ENCODE assay signal across 16 cellular contexts in the genomic region with DNA sequence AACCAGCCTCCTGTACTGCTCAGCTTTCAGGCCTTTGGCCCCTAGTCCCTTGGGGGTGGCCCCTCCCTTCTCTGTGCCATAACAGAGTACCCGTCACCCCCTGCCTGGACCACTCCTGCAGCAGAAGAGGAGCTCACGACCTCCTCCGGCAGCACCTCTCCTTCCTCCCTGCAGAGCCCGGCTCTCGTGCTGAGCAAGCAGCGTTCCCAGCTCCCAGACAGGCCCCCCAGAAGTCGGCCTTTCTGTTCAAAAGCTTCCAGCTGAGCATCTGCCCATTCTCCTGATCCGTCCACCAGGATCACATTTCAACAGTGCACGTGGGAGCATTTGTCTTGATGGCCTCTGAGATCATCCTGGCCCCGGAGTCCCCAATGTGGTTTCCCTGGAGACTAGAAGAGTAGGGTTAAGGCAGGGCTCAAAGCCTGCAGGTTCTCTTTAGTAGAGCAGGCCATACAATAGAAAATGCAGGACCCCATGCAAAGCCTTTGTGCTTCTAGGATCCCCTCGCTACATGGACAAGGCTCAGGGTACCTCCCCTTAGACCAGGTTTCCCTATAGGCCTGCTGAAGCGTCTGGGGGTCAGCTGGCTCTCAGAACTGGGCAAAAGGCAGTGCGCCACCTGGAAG. TPM values are rescaled to one million over a fixed set of nuclear protein-coding genes. Genes with fewer than 3 reads are reported as not detected.
DNase-seq lines count a peak whose midpoint lies in the region; ATAC-seq, FAIRE-seq and TF ChIP-seq lines count a peak whose summit lies in the region.
"Had no signal": no experiment of that assay in that cellular context is flagged by ENCODE, and none has a peak within 500 bp of the region (broad histone marks: within the 10 kb centered on the region; RNA-seq: fewer than 3 reads in every experiment).

No MANE protein-coding gene starts in this region.

- H3K4me3 ChIP-seq in cardiac muscle cell (no peak overlapping the region), right cardiac atrium (ENCODE audit: low read length) (no peak overlapping the region), HEK293 (ENCODE audit: low read depth, low read length) (no peak overlapping the region), kidney (ENCODE audit: low read length in 2 of 2) (no peak overlapping the region), upper lobe of right lung (no peak overlapping the region)

- CTCF ChIA-PET in HEK293 (lab: Yijun Ruan, JAX), result interaction anchor here (0.6 to 1.8 kb wide), 2 partner anchors 14 to 47 kb away, joined by 3 to 6 read pairs; no protein-coding TSS in a partner anchor
- CTCF ChIA-PET in activated CD8-positive, alpha-beta T cell treated with anti-CD3 and anti-CD28 coated beads, Interleukin-2, amount 10 ng/mL, durations not matched to agents 7 days and 5 days (lab: Charles Lee), result interaction anchor here (0.9 to 1.1 kb wide), 2 partner anchors 26 to 37 kb away, joined by 3 read pairs; no protein-coding TSS in a partner anchor

- H3K9me3 Mint-ChIP-seq in activated CD8-positive, alpha-beta T cell treated with anti-CD3 and anti-CD28 coated beads, Interleukin-2, amount 10 ng/mL, durations not matched to agents 7 days and 5 days (ENCODE audit: insufficient read depth), result no peaks in the 10 kb centered on the region
- H3K9me3 Mint-ChIP-seq: CD4-positive, alpha-beta memory T cell had no signal

- no peak for FAIRE-seq in kidney (lab: Jason Lieb, UNC)
- FAIRE-seq: D721Med had no signal

- no peak overlapping the region for H3K4me3 Mint-ChIP-seq in activated CD8-positive, alpha-beta T cell treated with anti-CD3 and anti-CD28 coated beads, Interleukin-2, amount 10 ng/mL, durations not matched to agents 7 days and 5 days
- H3K4me3 Mint-ChIP-seq: CD4-positive, alpha-beta memory T cell had no signal

- H3K36me3 Mint-ChIP-seq in activated CD8-positive, alpha-beta T cell treated with anti-CD3 and anti-CD28 coated beads, Interleukin-2, amount 10 ng/mL, durations not matched to agents 7 days and 5 days (ENCODE audit: low read depth), result peaks cover 52% of the 10 kb centered on the region

- DNase-seq in cardiac muscle cell (ENCODE audit: low read depth in 1 of 2, low spot score in 1 of 2) (no peak), right cardiac atrium (no peak), kidney (peak; percentile 56), upper lobe of right lung (peak; percentile 51), HUDEP-2 (lab: John Stamatoyannopoulos, UW; ENCODE audit: unreplicated experiment in 76 of 76) (no peak)
- no peak for DNase-seq in activated CD8-positive, alpha-beta T cell treated with anti-CD3 and anti-CD28 coated beads, Interleukin-2, amount 10 ng/mL, durations not matched to agents 7 days and 5 days
- DNase-seq: CD4-positive, alpha-beta memory T cell; DMS79 treated with DMSO at 0.1 percent for 48 hours; NCI-H1694; SHP77; SK-N-SH had no signal

- H3K36me3 ChIP-seq in cardiac muscle cell (peaks cover 10% of the 10 kb centered on the region), HEK293 (ENCODE audit: control insufficient read depth in 2 of 2, insufficient read depth in 1 of 2, low read length in 2 of 2) (peaks cover 0 to 23% of the 10 kb centered on the region in 2 experiments; a peak in 2 of 3 replicates), kidney (ENCODE audit: control insufficient read depth in 1 of 2, insufficient read depth in 2 of 2, low read length in 2 of 2) (peaks cover 5 to 20% of the 10 kb centered on the region in 2 donors), upper lobe of right lung (peaks cover 8% of the 10 kb centered on the region)

- no peak overlapping the region for H3K9ac ChIP-seq in kidney (ENCODE audit: low read length in 2 of 2)
- H3K9ac ChIP-seq: KMS-11, SK-N-SH had no signal

- no peaks in the 10 kb centered on the region for H3K27me3 Mint-ChIP-seq in activated CD8-positive, alpha-beta T cell treated with anti-CD3 and anti-CD28 coated beads, Interleukin-2, amount 10 ng/mL, durations not matched to agents 7 days and 5 days (ENCODE audit: low read depth)
- H3K27me3 Mint-ChIP-seq: CD4-positive, alpha-beta memory T cell had no signal

- H3K27ac ChIP-seq in cardiac muscle cell (peak overlapping the region; percentile 2), right cardiac atrium (ENCODE audit: low read length) (no peak overlapping the region), HEK293 (ENCODE audit: extremely low read depth, low read depth, low read length) (no peak overlapping the region), kidney (ENCODE audit: low read depth in 2 of 2, low read length in 2 of 2) (no peak overlapping the region), upper lobe of right lung (no peak overlapping the region)
- H3K27ac ChIP-seq: KMS-11 had no signal

- no peaks in the 10 kb centered on the region for H3K4me1 ChIP-seq in cardiac muscle cell (ENCODE audit: low read depth)
- H3K4me1 ChIP-seq in right cardiac atrium (ENCODE audit: control insufficient read depth, insufficient read depth, low read length), result peaks cover 5% of the 10 kb centered on the region
- H3K4me1 ChIP-seq in HEK293 (ENCODE audit: control insufficient read depth, insufficient read depth, low read length), result no peaks in the 10 kb centered on the region
- H3K4me1 ChIP-seq in kidney (ENCODE audit: control insufficient read depth in 1 of 2, insufficient read depth in 1 of 2, low read depth in 1 of 2, low read length in 2 of 2), result no peaks in the 10 kb centered on the region
- no peaks in the 10 kb centered on the region for H3K4me1 ChIP-seq in upper lobe of right lung

- TF ChIP-seq CTCF in cardiac muscle cell (IDR thresholded peaks at IDR 0.05; ENCODE audit: low read depth, low read length) (no peak), HEK293 (tag by site-specific recombination; IDR thresholded peaks at IDR 0.05) (no peak), kidney (IDR thresholded peaks at IDR 0.05; ENCODE audit: borderline replicate concordance, extremely low read depth, insufficient read depth) (no peak), upper lobe of right lung (IDR thresholded peaks at IDR 0.05) (no peak)

- POLR2A ChIA-PET in HEK293 (lab: Yijun Ruan, JAX), result no interaction called here
- POLR2A ChIA-PET in activated CD8-positive, alpha-beta T cell treated with anti-CD3 and anti-CD28 coated beads, Interleukin-2, amount 10 ng/mL, durations not matched to agents 7 days and 5 days (lab: Charles Lee), result interaction anchor here (1.2 kb wide), 1 partner anchor 12 kb away, joined by 3 read pairs; no protein-coding TSS in a partner anchor

- no peaks in the 10 kb centered on the region for H3K4me1 Mint-ChIP-seq in activated CD8-positive, alpha-beta T cell treated with anti-CD3 and anti-CD28 coated beads, Interleukin-2, amount 10 ng/mL, durations not matched to agents 7 days and 5 days (ENCODE audit: low read depth)

- no peak for ATAC-seq in right cardiac atrium
- ATAC-seq in upper lobe of right lung, result no peak
- no peak for ATAC-seq in activated CD8-positive, alpha-beta T cell treated with anti-CD3 and anti-CD28 coated beads, Interleukin-2, amount 10 ng/mL, durations not matched to agents 7 days and 5 days

- no peak overlapping the region for H3K27ac Mint-ChIP-seq in activated CD8-positive, alpha-beta T cell treated with anti-CD3 and anti-CD28 coated beads, Interleukin-2, amount 10 ng/mL, durations not matched to agents 7 days and 5 days

- intact Hi-C loops in right cardiac atrium (cut with DNase I) (no loop called here), kidney (cut with DNase I) (no loop called here), upper lobe of right lung (cut with DNase I) (no loop called here)

- H3K9me3 ChIP-seq in cardiac muscle cell (ENCODE audit: low read depth), result no peaks in the 10 kb centered on the region
- H3K9me3 ChIP-seq in right cardiac atrium (ENCODE audit: control insufficient read depth, low read length), result no peaks in the 10 kb centered on the region
- no peaks in the 10 kb centered on the region for H3K9me3 ChIP-seq in HEK293 (ENCODE audit: control insufficient read depth, insufficient read depth, low read depth, low read length)
- H3K9me3 ChIP-seq in kidney (ENCODE audit: control insufficient read depth in 1 of 2, low read length in 2 of 2), result no peaks in the 10 kb centered on the region
- no peaks in the 10 kb centered on the region for H3K9me3 ChIP-seq in upper lobe of right lung
- H3K9me3 ChIP-seq: SK-N-SH had no signal

- 82% methylated on average over 13 of the region's 13 CpGs for WGBS in right cardiac atrium

- no peaks in the 10 kb centered on the region for H3K27me3 ChIP-seq in cardiac muscle cell
- no peaks in the 10 kb centered on the region for H3K27me3 ChIP-seq in right cardiac atrium (ENCODE audit: control insufficient read depth, insufficient read depth)
- no peaks in the 10 kb centered on the region for H3K27me3 ChIP-seq in upper lobe of right lung

TF ChIP-seq in HEK293, 187 proteins besides CTCF, POLR2A, EP300 and RAD21:
- TF ChIP-seq ZEB2 (tag by site-specific recombination; IDR thresholded peaks at IDR 0.05) (no peak), ZBTB17 (tag by site-specific recombination; IDR thresholded peaks at IDR 0.05) (no peak), ZNF792 (tag by site-specific recombination; IDR thresholded peaks at IDR 0.05) (no peak), GLIS1 (tag by site-specific recombination; IDR thresholded peaks at IDR 0.05) (peak; percentile 42), ZSCAN23 (tag by site-specific recombination; IDR thresholded peaks at IDR 0.05) (no peak)

RNA-seq across cellular contexts. Expression of a gene that starts 35.6 kb away (rescaled TPM):
- total RNA-seq in cardiac muscle cell, result 0.09 and 0.11 TPM in 2 replicates
- polyA plus RNA-seq in cardiac muscle cell, result 0.61 and 0.92 TPM in 2 replicates
- 1 to 10 TPM in 2 of 4 donors, under 1 TPM in 2; 0.85 to 1.3 (median 1.0) TPM for total RNA-seq in right cardiac atrium
- 0.68 TPM for polyA plus RNA-seq in right cardiac atrium
- 5.3 TPM for total RNA-seq in kidney
- polyA plus RNA-seq in kidney (ENCODE audit: insufficient read depth, low read depth, low replicate concordance), result 0.52 TPM
- total RNA-seq in upper lobe of right lung, result 5.5 TPM
- 10 to 100 TPM; 92.6 to 94.6 TPM for total RNA-seq in activated CD8-positive, alpha-beta T cell treated with anti-CD3 and anti-CD28 coated beads, Interleukin-2, amount 10 ng/mL, durations not matched to agents 7 days and 5 days
- total RNA-seq: G401, M059J had no signal
- polyA plus RNA-seq: SK-N-SH had no signal

RNA-seq across cellular contexts. Expression of a gene that starts 40.8 kb away (rescaled TPM):
- 23.3 and 29.0 TPM in 2 replicates for total RNA-seq in cardiac muscle cell
- 50.5 and 52.0 TPM in 2 replicates for polyA plus RNA-seq in cardiac muscle cell
- total RNA-seq in right cardiac atrium, result 10 to 100 TPM; 16.8 to 22.2 (median 18.6) TPM
- polyA plus RNA-seq in right cardiac atrium, result 8.5 TPM
- total RNA-seq in kidney, result 44.8 TPM
- 39.3 TPM for polyA plus RNA-seq in kidney (ENCODE audit: insufficient read depth, low read depth, low replicate concordance)
- total RNA-seq in upper lobe of right lung, result 23.3 TPM
- 10 to 100 TPM; 15.4 to 16.1 TPM for total RNA-seq in activated CD8-positive, alpha-beta T cell treated with anti-CD3 and anti-CD28 coated beads, Interleukin-2, amount 10 ng/mL, durations not matched to agents 7 days and 5 days

RNA-seq across cellular contexts. Expression of a gene that starts 46.4 kb away (rescaled TPM):
- total RNA-seq in cardiac muscle cell, result not detected in 2 replicates
- polyA plus RNA-seq in cardiac muscle cell, result not detected in 2 replicates
- not detected for total RNA-seq in right cardiac atrium
- not detected for polyA plus RNA-seq in right cardiac atrium
- total RNA-seq in kidney, result not detected
- not detected for polyA plus RNA-seq in kidney (ENCODE audit: insufficient read depth, low read depth, low replicate concordance)
- not detected for total RNA-seq in upper lobe of right lung
- total RNA-seq in activated CD8-positive, alpha-beta T cell treated with anti-CD3 and anti-CD28 coated beads, Interleukin-2, amount 10 ng/mL, durations not matched to agents 7 days and 5 days, result not detected
- total RNA-seq: CD4-positive, alpha-beta memory T cell; G401; M059J had no signal
- polyA plus RNA-seq: CD4-positive, alpha-beta memory T cell; SK-N-SH had no signal

Comparison
In these comparisons a context has a peak if more than half of its experiments do, and no peak if none do; other contexts are left out.
1. DNase-seq: peak in kidney (single experiment) and upper lobe of right lung (single experiment); none in cardiac muscle cell (0 of 2), right cardiac atrium (0 of 3), activated CD8-positive, alpha-beta T cell treated with anti-CD3 and anti-CD28 coated beads, Interleukin-2, amount 10 ng/mL, durations not matched to agents 7 days and 5 days (single experiment) and HUDEP-2 (0 of 76).
2. RNA of a gene that starts 35.6 kb away (total RNA-seq): 92.6 to 94.6 TPM in activated CD8-positive, alpha-beta T cell treated with anti-CD3 and anti-CD28 coated beads, Interleukin-2, amount 10 ng/mL, durations not matched to agents 7 days and 5 days; 5.5 TPM in upper lobe of right lung (single experiment), 5.3 TPM in kidney (single experiment), 0.85 to 1.3 TPM in right cardiac atrium and 0.09 to 0.11 TPM in cardiac muscle cell; every median in the first group is over 10 times any median in the second.